In the genomic region with DNA sequence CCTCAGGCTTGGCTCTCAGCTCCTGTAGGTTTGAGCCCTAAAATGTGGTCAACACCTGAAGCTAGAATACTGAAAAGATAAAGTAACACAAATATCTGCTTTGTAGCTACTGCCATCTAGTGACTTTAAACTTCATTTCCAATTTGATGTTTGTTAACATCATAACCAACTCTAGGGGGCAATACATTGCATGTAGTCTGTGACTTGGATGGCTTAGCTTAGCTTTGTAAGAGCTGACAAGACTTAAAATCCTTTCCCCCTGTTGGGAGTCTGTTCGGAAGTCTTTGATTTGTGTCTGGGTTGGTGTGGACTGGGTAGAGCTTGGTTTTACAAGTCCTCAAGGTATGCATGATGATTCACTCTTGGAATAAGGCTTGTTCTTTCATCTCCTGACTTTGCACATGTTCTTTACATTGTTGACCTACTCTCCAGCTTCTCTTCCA, we compare ENCODE assay signal across 1 cellular context.
TF ChIP-seq lines count a peak whose summit lies in the region.

No MANE protein-coding gene starts in this region.

TF ChIP-seq in WTC11, 78 proteins besides CTCF, POLR2A, EP300 and RAD21 (continued from another document):
- TF ChIP-seq, protein P1, sequence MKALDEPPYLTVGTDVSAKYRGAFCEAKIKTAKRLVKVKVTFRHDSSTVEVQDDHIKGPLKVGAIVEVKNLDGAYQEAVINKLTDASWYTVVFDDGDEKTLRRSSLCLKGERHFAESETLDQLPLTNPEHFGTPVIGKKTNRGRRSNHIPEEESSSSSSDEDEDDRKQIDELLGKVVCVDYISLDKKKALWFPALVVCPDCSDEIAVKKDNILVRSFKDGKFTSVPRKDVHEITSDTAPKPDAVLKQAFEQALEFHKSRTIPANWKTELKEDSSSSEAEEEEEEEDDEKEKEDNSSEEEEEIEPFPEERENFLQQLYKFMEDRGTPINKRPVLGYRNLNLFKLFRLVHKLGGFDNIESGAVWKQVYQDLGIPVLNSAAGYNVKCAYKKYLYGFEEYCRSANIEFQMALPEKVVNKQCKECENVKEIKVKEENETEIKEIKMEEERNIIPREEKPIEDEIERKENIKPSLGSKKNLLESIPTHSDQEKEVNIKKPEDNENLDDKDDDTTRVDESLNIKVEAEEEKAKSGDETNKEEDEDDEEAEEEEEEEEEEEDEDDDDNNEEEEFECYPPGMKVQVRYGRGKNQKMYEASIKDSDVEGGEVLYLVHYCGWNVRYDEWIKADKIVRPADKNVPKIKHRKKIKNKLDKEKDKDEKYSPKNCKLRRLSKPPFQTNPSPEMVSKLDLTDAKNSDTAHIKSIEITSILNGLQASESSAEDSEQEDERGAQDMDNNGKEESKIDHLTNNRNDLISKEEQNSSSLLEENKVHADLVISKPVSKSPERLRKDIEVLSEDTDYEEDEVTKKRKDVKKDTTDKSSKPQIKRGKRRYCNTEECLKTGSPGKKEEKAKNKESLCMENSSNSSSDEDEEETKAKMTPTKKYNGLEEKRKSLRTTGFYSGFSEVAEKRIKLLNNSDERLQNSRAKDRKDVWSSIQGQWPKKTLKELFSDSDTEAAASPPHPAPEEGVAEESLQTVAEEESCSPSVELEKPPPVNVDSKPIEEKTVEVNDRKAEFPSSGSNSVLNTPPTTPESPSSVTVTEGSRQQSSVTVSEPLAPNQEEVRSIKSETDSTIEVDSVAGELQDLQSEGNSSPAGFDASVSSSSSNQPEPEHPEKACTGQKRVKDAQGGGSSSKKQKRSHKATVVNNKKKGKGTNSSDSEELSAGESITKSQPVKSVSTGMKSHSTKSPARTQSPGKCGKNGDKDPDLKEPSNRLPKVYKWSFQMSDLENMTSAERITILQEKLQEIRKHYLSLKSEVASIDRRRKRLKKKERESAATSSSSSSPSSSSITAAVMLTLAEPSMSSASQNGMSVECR (CRISPR knock-in tag; IDR thresholded peaks at IDR 0.05; ENCODE audit: borderline replicate concordance), result no peak
- TF ChIP-seq IRF2 (CRISPR knock-in tag; IDR thresholded peaks at IDR 0.05; ENCODE audit: borderline replicate concordance, low read depth) (no peak), ZNF232 (CRISPR knock-in tag; IDR thresholded peaks at IDR 0.05) (no peak), TEAD1 (CRISPR knock-in tag; IDR thresholded peaks at IDR 0.05) (no peak), FOXP1 (CRISPR knock-in tag; IDR thresholded peaks at IDR 0.05; ENCODE audit: borderline replicate concordance) (no peak)
- TF ChIP-seq, protein P2, sequence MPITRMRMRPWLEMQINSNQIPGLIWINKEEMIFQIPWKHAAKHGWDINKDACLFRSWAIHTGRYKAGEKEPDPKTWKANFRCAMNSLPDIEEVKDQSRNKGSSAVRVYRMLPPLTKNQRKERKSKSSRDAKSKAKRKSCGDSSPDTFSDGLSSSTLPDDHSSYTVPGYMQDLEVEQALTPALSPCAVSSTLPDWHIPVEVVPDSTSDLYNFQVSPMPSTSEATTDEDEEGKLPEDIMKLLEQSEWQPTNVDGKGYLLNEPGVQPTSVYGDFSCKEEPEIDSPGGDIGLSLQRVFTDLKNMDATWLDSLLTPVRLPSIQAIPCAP (CRISPR knock-in tag; IDR thresholded peaks at IDR 0.05), result no peak
